8 cellular contexts compared by ENCODE assay signal in the genomic region with DNA sequence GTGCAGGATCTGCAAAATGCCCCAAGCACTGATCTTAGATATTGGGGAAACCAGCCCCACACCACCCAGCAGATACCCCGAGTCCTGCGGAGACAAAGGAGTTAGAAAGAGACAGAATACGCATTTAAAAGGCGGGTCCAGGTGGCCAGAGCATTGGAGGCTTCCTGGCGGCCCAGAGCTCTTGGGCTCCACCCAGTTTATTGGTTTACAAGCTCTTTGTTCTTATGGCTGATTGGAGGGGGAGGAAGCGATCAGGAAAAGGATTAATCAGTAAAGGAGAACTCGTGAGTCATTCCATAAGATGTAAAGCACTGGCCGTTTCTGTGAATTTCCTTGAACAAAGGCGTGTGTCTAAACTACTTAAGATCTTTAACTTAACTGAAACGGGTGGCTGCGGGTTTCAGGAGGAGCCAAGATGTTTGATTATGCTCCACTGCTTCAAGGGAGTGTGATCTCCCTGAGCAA. TPM values are rescaled to one million over a fixed set of nuclear protein-coding genes. Genes with fewer than 3 reads are reported as not detected.
DNase-seq lines count a peak whose midpoint lies in the region; ATAC-seq and FAIRE-seq lines count a peak whose summit lies in the region.

No MANE protein-coding gene starts in this region.

- DNase-seq in activated CD8-positive, alpha-beta memory T cell treated with anti-CD3 and anti-CD28 coated beads, Interleukin-2, amount 50 U/mL, for 48 hours: peak; percentile 60
- no peak for DNase-seq in activated CD8-positive, alpha-beta memory T cell treated with anti-CD3 and anti-CD28 coated beads, Interleukin-2, amount 50 U/mL, for 4 hours
- DNase-seq in RCC 7860 (ENCODE audit: low spot score): peak; percentile 84
- DNase-seq in ecto neural progenitor cell (ENCODE audit: low spot score): peak; percentile 55
- peak; percentile 14 for DNase-seq in myocyte (ENCODE audit: low read depth)
- no peak for DNase-seq in NCI-H2171 (lab: John Stamatoyannopoulos, UW)
- no peak for DNase-seq in medulla oblongata (ENCODE audit: extremely low spot score)

- peak; percentile 82 for FAIRE-seq in RCC 7860 (lab: Jason Lieb, UNC)

- ATAC-seq in GM21390 (IDR thresholded peaks at IDR 0.05; ENCODE audit: unreplicated experiment): no peak

RNA-seq across cellular contexts. Expression of gene ZNF587, which starts 0.9 kb away (rescaled TPM):
- total RNA-seq in myocyte: 13.5 and 13.8 TPM in 2 replicates
- 14.6 TPM for polyA plus RNA-seq in myocyte (2012)

RNA-seq across cellular contexts. Expression of gene ZNF587B, which starts 20.5 kb away (rescaled TPM):
- total RNA-seq in myocyte: 4.8 and 5.7 TPM in 2 replicates
- 3.1 TPM for polyA plus RNA-seq in myocyte (2012)

RNA-seq across cellular contexts. Expression of gene ZNF552, which starts 35.9 kb away (rescaled TPM):
- 2.0 and 2.5 TPM in 2 replicates for total RNA-seq in myocyte
- 2.9 TPM for polyA plus RNA-seq in myocyte (2012)

RNA-seq across cellular contexts. Expression of gene ZNF814, which starts 38.3 kb away (rescaled TPM):
- total RNA-seq in myocyte: 3.1 and 7.2 TPM in 2 replicates
- polyA plus RNA-seq in myocyte (2012): 24.2 TPM

Comparison
In these comparisons a context has a peak if more than half of its experiments do, and no peak if none do; other contexts are left out.
1. DNase-seq: peak in activated CD8-positive, alpha-beta memory T cell treated with anti-CD3 and anti-CD28 coated beads, Interleukin-2, amount 50 U/mL, for 48 hours (single experiment), RCC 7860 (single experiment), ecto neural progenitor cell (single experiment) and myocyte (single experiment); none in activated CD8-positive, alpha-beta memory T cell treated with anti-CD3 and anti-CD28 coated beads, Interleukin-2, amount 50 U/mL, for 4 hours (single experiment), NCI-H2171 (single experiment) and medulla oblongata (single experiment).